8 cellular contexts compared by ENCODE assay signal in genomic region chr11:17405232-17406005, GRCh38. TPM values are rescaled to one million over a fixed set of nuclear protein-coding genes. Genes with fewer than 3 reads are reported as not detected.
DNase-seq lines count a peak whose midpoint lies in the region; ATAC-seq and TF ChIP-seq lines count a peak whose summit lies in the region.

No MANE protein-coding gene starts in this region.

- no peak overlapping the region for H3K4me3 ChIP-seq in esophagus muscularis mucosa

- intact Hi-C loops in esophagus muscularis mucosa (cut with DNase I): loop anchor here (5.0 kb wide), 1 partner anchor 77 kb away; no protein-coding TSS in a partner anchor

- peak; percentile 82 for DNase-seq in NCI-H69 (lab: John Stamatoyannopoulos, UW)
- no peak for DNase-seq in esophagus muscularis mucosa (ENCODE audit: extremely low spot score)
- peak; percentile 59 for DNase-seq in occipital lobe (lab: John Stamatoyannopoulos, UW)
- DNase-seq in NCI-H526 treated with DMSO at 0.1 percent for 48 hours (lab: John Stamatoyannopoulos, UW): no peak
- DNase-seq in RWPE1 (ENCODE audit: low spot score): no peak
- DNase-seq in activated naive CD8-positive, alpha-beta T cell treated with anti-CD3 and anti-CD28 coated beads, Interleukin-2, amount 50 U/mL, for 24 hours: no peak

- no peak overlapping the region for H3K4me3 Mint-ChIP-seq in activated naive CD8-positive, alpha-beta T cell treated with anti-CD3 and anti-CD28 coated beads, Interleukin-2, amount 50 U/mL, for 24 hours

- H3K27me3 ChIP-seq in esophagus muscularis mucosa: no peaks in the 10 kb centered on the region

- no peak for TF ChIP-seq EP300 in esophagus muscularis mucosa (IDR thresholded peaks at IDR 0.05)

- no peaks in the 10 kb centered on the region for H3K9me3 Mint-ChIP-seq in activated naive CD8-positive, alpha-beta T cell treated with anti-CD3 and anti-CD28 coated beads, Interleukin-2, amount 50 U/mL, for 24 hours

- peak; percentile 52 for ATAC-seq in GM19395 (IDR thresholded peaks at IDR 0.05; ENCODE audit: unreplicated experiment)
- ATAC-seq in GM21723 (IDR thresholded peaks at IDR 0.05; ENCODE audit: unreplicated experiment): no peak
- ATAC-seq in activated naive CD8-positive, alpha-beta T cell treated with anti-CD3 and anti-CD28 coated beads, Interleukin-2, amount 50 U/mL, for 24 hours: no peak

- peaks cover 17 to 24% (median 19%) of the 10 kb centered on the region in 4 donors for H3K4me1 ChIP-seq in esophagus muscularis mucosa

- H3K27me3 Mint-ChIP-seq in activated naive CD8-positive, alpha-beta T cell treated with anti-CD3 and anti-CD28 coated beads, Interleukin-2, amount 50 U/mL, for 24 hours: no peaks in the 10 kb centered on the region

- no peak for TF ChIP-seq POLR2A in esophagus muscularis mucosa (IDR thresholded peaks at IDR 0.05; ENCODE audit: low read depth)

- no peak overlapping the region for H3K27ac Mint-ChIP-seq in activated naive CD8-positive, alpha-beta T cell treated with anti-CD3 and anti-CD28 coated beads, Interleukin-2, amount 50 U/mL, for 24 hours

- no peaks in the 10 kb centered on the region for H3K36me3 ChIP-seq in esophagus muscularis mucosa

- H3K36me3 Mint-ChIP-seq in activated naive CD8-positive, alpha-beta T cell treated with anti-CD3 and anti-CD28 coated beads, Interleukin-2, amount 50 U/mL, for 24 hours (ENCODE audit: low read depth): no peaks in the 10 kb centered on the region

- CTCF ChIA-PET in RWPE1 (lab: Yijun Ruan, JAX): interaction anchor here (0.6 to 0.9 kb wide), 4 partner anchors 21 to 1165 kb away, joined by 3 to 4 read pairs (median 3); partner anchors contain the start of gene NCR3LG1

- peaks cover 4% of the 10 kb centered on the region for H3K4me1 Mint-ChIP-seq in activated naive CD8-positive, alpha-beta T cell treated with anti-CD3 and anti-CD28 coated beads, Interleukin-2, amount 50 U/mL, for 24 hours

- POLR2A ChIA-PET in RWPE1 (lab: Yijun Ruan, JAX; ENCODE audit: low non-redundant PET): no interaction called here

- peak overlapping the region; percentile 23 to 38 (median 32) for H3K27ac ChIP-seq in esophagus muscularis mucosa (replicated peaks in 1 of 4)
- no peak overlapping the region for H3K27ac ChIP-seq in RWPE1

- no peaks in the 10 kb centered on the region for H3K9me3 ChIP-seq in esophagus muscularis mucosa

- 39% methylated on average over 15 of the region's 15 CpGs for WGBS in esophagus muscularis mucosa

- TF ChIP-seq CTCF in esophagus muscularis mucosa (IDR thresholded peaks at IDR 0.05) (peak in 1 of 3 experiments; percentile 35), RWPE1 (conservative IDR thresholded peaks at IDR 0.05; ENCODE audit: low read depth) (no peak)

RNA-seq across cellular contexts. Expression of gene KCNJ11, which starts 17.0 kb away (rescaled TPM):
- total RNA-seq in esophagus muscularis mucosa (1 to 10 TPM in 2 of 4 donors, under 1 TPM in 1, not detected in 1; 0.66 to 6.5 (median 2.5) TPM), occipital lobe (11.4 TPM)

RNA-seq across cellular contexts. Expression of gene NCR3LG1, which starts 53.8 kb away (rescaled TPM):
- total RNA-seq in esophagus muscularis mucosa (1 to 10 TPM; 1.7 to 3.6 (median 2.4) TPM), occipital lobe (12.0 TPM)

Comparison
In these comparisons a context has a peak if more than half of its experiments do, and no peak if none do; other contexts are left out.
1. DNase-seq: peak in NCI-H69 (single experiment) and occipital lobe (single experiment); none in esophagus muscularis mucosa (single experiment), NCI-H526 treated with DMSO at 0.1 percent for 48 hours (single experiment), RWPE1 (single experiment) and activated naive CD8-positive, alpha-beta T cell treated with anti-CD3 and anti-CD28 coated beads, Interleukin-2, amount 50 U/mL, for 24 hours (single experiment).